ENCODE assay signal across 26 cellular contexts in genomic region chr17:3553419-3554401, GRCh38. TPM values are rescaled to one million over a fixed set of nuclear protein-coding genes. Genes with fewer than 3 reads are reported as not detected.
"Had no signal": no experiment of that assay in that cellular context is flagged by ENCODE, and none has a peak within 500 bp of the region (broad histone marks: within the 10 kb centered on the region; RNA-seq: fewer than 3 reads in every experiment).

No MANE protein-coding gene starts in this region.

- H3K36me3 ChIP-seq: cardiac muscle cell, gastroesophageal sphincter, neural progenitor cell, right lobe of liver, thoracic aorta had no signal

- H3K4me1 ChIP-seq: neural progenitor cell, right lobe of liver had no signal

- H3K27me3 ChIP-seq: body of pancreas, cardiac muscle cell, hepatocyte, neural progenitor cell, right lobe of liver had no signal

- H3K9me3 ChIP-seq: body of pancreas, gastroesophageal sphincter, right lobe of liver, thoracic aorta had no signal

- H3K9ac ChIP-seq: neural progenitor cell had no signal

- H3K27ac ChIP-seq: body of pancreas, cardiac muscle cell, gastroesophageal sphincter, hepatocyte, neural progenitor cell, right lobe of liver, thoracic aorta had no signal

- DNase-seq: activated CD4-positive, alpha-beta T cell treated with anti-CD3 and anti-CD28 coated beads, Interleukin-2, amount 10 ng/mL, durations not matched to agents 7 days and 5 days; activated CD4-positive, CD25-positive, alpha-beta regulatory T cell treated with anti-CD3 and anti-CD28 coated beads, Interleukin-2, amount 50 U/mL, for 72 hours; activated CD8-positive, alpha-beta T cell treated with anti-CD3 and anti-CD28 coated beads for 36 hours; activated T-cell treated with anti-CD3 and anti-CD28 coated beads, Interleukin-2, amount 50 U/mL, for 4 hours; anterior cingulate cortex; body of pancreas; cortex of kidney; effector memory CD8-positive, alpha-beta T cell; islet precursor cell; left cardiac atrium; midbrain; naive thymus-derived CD4-positive, alpha-beta T cell; stimulated activated CD4-positive, alpha-beta T cell treated with anti-CD3 and anti-CD28 coated beads, Interleukin-12 subunit alpha, Interleukin-12 subunit beta, amount 100 ng/mL, for 4 hours; stimulated activated CD4-positive, alpha-beta T cell treated with anti-CD3 and anti-CD28 coated beads, Interleukin-4, amount 100 ng/mL, for 1 hour; T-helper 2 cell; trophoblast cell had no signal

- H3K27ac Mint-ChIP-seq: activated CD4-positive, alpha-beta T cell treated with anti-CD3 and anti-CD28 coated beads, Interleukin-2, amount 10 ng/mL, durations not matched to agents 7 days and 5 days; activated CD8-positive, alpha-beta T cell treated with anti-CD3 and anti-CD28 coated beads for 36 hours; activated T-helper 2 cell treated with anti-CD3 and anti-CD28 coated beads, Interferon-gamma antibody, Interleukin-2, Interleukin-4, amounts not matched to agents 10 μg/mL and 5 μg/mL and 100 μg/mL, durations not matched to agents 14 hours and 24 hours and 36 hours; effector memory CD8-positive, alpha-beta T cell; naive thymus-derived CD4-positive, alpha-beta T cell; neural progenitor cell; stimulated activated naive CD8-positive, alpha-beta T cell treated with anti-CD3 and anti-CD28 coated beads, Interleukin-15, Interleukin-2, amounts not matched to agents 100 ng/mL and 50 ng/mL, for 24 hours had no signal

- H3K9me3 Mint-ChIP-seq: activated CD4-positive, alpha-beta T cell treated with anti-CD3 and anti-CD28 coated beads, Interleukin-2, amount 10 ng/mL, durations not matched to agents 7 days and 5 days; activated CD8-positive, alpha-beta T cell treated with anti-CD3 and anti-CD28 coated beads for 36 hours; activated naive CD4-positive, alpha-beta T cell treated with anti-CD3 and anti-CD28 coated beads, Interleukin-2, amount 50 U/mL, for 24 hours; activated T-cell treated with anti-CD3 and anti-CD28 coated beads, Interleukin-2, amount 50 U/mL, for 4 hours; activated T-helper 2 cell treated with anti-CD3 and anti-CD28 coated beads, Interferon-gamma antibody, Interleukin-2, Interleukin-4, amounts not matched to agents 10 μg/mL and 5 μg/mL and 100 μg/mL, durations not matched to agents 14 hours and 24 hours and 36 hours; effector memory CD8-positive, alpha-beta T cell had no signal

- H3K4me3 Mint-ChIP-seq: activated CD4-positive, alpha-beta T cell treated with anti-CD3 and anti-CD28 coated beads, Interleukin-2, amount 10 ng/mL, durations not matched to agents 7 days and 5 days; activated CD8-positive, alpha-beta T cell treated with anti-CD3 and anti-CD28 coated beads for 36 hours; activated naive CD4-positive, alpha-beta T cell treated with anti-CD3 and anti-CD28 coated beads, Interleukin-2, amount 50 U/mL, for 24 hours; activated T-cell treated with anti-CD3 and anti-CD28 coated beads, Interleukin-2, amount 50 U/mL, for 4 hours; effector memory CD8-positive, alpha-beta T cell; naive thymus-derived CD4-positive, alpha-beta T cell; neural progenitor cell; stimulated activated naive CD8-positive, alpha-beta T cell treated with anti-CD3 and anti-CD28 coated beads, Interleukin-15, Interleukin-2, amounts not matched to agents 100 ng/mL and 50 ng/mL, for 24 hours had no signal

- H3K27me3 Mint-ChIP-seq: activated CD4-positive, alpha-beta T cell treated with anti-CD3 and anti-CD28 coated beads, Interleukin-2, amount 10 ng/mL, durations not matched to agents 7 days and 5 days; activated naive CD4-positive, alpha-beta T cell treated with anti-CD3 and anti-CD28 coated beads, Interleukin-2, amount 50 U/mL, for 24 hours had no signal

- H3K36me3 Mint-ChIP-seq: activated naive CD4-positive, alpha-beta T cell treated with anti-CD3 and anti-CD28 coated beads, Interleukin-2, amount 50 U/mL, for 24 hours; naive thymus-derived CD4-positive, alpha-beta T cell; neural progenitor cell had no signal

- ATAC-seq: activated CD8-positive, alpha-beta T cell treated with anti-CD3 and anti-CD28 coated beads for 36 hours; activated T-cell treated with anti-CD3 and anti-CD28 coated beads, Interleukin-2, amount 50 U/mL, for 4 hours; body of pancreas; effector memory CD8-positive, alpha-beta T cell; gastroesophageal sphincter; naive thymus-derived CD4-positive, alpha-beta T cell; right lobe of liver had no signal

- H3K4me3 ChIP-seq: body of pancreas, cardiac muscle cell, gastroesophageal sphincter, hepatocyte, neural progenitor cell, right lobe of liver, thoracic aorta had no signal

RNA-seq across cellular contexts. Expression of gene TRPV3, which starts 3.9 kb away (rescaled TPM):
- total RNA-seq: endothelial cell of umbilical vein had no signal
- polyA plus RNA-seq: naive thymus-derived CD4-positive, alpha-beta T cell had no signal
